1 cellular context compared by ENCODE assay signal in the genomic region with DNA sequence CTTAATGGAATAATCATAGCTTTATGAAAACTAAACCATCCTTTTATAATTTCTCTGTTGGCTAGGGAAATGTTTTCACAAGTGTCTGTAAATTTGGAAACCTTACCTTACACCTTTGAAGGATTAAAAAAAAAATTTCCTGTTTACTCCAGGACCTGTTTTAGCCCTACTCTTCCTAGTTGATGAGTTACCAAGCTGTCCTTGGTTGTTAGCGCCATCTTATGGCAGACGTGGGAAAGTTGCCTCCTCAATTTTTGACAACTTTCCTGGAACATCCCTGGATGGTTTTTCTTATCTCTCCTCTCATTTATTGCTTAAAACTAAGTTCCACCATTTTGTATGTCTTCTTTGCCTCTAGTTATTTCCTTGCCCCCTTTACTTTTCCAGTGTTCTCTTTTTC.
TF ChIP-seq lines count a peak whose summit lies in the region.

No MANE protein-coding gene starts in this region.

TF ChIP-seq in SK-N-SH treated with all-trans-retinoic acid at 6 μM for 48 hours, 23 proteins besides CTCF, POLR2A, EP300 and RAD21 (continued from another document):
- TF ChIP-seq, protein P1, sequence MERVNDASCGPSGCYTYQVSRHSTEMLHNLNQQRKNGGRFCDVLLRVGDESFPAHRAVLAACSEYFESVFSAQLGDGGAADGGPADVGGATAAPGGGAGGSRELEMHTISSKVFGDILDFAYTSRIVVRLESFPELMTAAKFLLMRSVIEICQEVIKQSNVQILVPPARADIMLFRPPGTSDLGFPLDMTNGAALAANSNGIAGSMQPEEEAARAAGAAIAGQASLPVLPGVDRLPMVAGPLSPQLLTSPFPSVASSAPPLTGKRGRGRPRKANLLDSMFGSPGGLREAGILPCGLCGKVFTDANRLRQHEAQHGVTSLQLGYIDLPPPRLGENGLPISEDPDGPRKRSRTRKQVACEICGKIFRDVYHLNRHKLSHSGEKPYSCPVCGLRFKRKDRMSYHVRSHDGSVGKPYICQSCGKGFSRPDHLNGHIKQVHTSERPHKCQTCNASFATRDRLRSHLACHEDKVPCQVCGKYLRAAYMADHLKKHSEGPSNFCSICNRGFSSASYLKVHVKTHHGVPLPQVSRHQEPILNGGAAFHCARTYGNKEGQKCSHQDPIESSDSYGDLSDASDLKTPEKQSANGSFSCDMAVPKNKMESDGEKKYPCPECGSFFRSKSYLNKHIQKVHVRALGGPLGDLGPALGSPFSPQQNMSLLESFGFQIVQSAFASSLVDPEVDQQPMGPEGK (CRISPR knock-in tag; IDR thresholded peaks at IDR 0.05; ENCODE audit: borderline replicate concordance) = no peak
- TF ChIP-seq ZNF70 (CRISPR knock-in tag; IDR thresholded peaks at IDR 0.05) (no peak), BACH2 (CRISPR knock-in tag; IDR thresholded peaks at IDR 0.05; ENCODE audit: borderline replicate concordance) (no peak)
